9 cellular contexts compared by ENCODE assay signal in the genomic region with DNA sequence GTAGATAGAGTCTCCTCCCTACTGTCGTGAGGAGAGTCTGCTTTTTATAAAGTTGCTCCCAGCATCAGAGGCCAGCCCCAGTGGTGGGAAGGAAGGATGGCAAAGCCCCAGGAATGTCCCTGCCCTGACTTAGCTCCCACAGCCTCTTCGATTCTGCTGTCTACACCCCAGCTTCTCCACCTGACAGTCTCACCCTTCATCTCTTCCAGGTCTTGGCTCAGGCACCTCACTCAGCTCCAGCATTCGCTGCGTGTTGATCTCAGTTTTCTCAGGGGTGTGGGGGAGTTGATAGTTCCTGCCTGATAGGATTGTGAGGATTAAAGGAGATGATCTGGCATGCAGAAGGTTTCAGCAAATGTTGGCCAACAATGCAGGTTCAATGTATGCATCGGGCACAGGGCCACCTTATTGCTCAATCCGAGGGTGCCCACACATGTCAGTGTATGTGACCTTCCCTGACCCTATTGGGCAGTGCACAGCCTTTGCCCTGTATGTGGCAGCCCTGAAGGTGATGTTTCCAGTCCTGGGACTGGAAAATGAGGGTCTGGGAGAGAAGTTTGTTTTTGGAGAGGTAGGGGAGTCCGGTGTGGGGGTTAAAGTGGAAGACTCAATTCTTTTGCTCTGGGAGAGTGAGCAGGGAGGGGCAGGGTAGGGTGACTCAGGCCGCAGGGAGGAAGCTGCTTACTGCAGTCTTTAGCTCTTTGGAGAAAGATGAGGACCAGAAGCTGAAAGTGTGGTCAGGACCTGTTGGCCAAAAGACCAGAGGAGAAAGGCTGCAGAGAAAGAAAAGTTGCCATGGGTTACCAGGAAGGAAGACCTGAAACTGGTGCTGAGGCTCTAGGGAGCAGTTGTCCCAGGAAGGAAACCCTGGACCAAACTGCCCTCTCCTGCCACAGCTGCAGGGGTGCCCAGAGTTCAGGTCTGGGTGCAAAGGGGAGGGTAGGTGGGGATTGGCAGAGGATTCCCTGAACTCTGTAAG.
A peak's percentile ranks its signal among the peaks of the same experiment; 100 is the strongest.
DNase-seq lines count a peak whose midpoint lies in the region; ATAC-seq and TF ChIP-seq lines count a peak whose summit lies in the region.
"Had no signal": no experiment of that assay in that cellular context is flagged by ENCODE, and none has a peak within 500 bp of the region (broad histone marks: within the 10 kb centered on the region; RNA-seq: fewer than 3 reads in every experiment).

No MANE protein-coding gene starts in this region.

- peaks cover 4% of the 10 kb centered on the region for H3K4me1 Mint-ChIP-seq in activated CD4-positive, alpha-beta T cell treated with anti-CD3 and anti-CD28 coated beads for 36 hours

- in situ Hi-C loops in brain microvascular endothelial cell (cut with HindIII; ENCODE audit: low pct_ligation_motif_present, low sequenced_read_pairs): no loop called here

- H3K4me3 Mint-ChIP-seq in activated CD4-positive, alpha-beta T cell treated with anti-CD3 and anti-CD28 coated beads for 36 hours: no peak overlapping the region

- CTCF ChIA-PET in AG04450 (lab: Charles Lee): interaction anchor here (0.9 to 1.8 kb wide), 4 partner anchors 10 to 341 kb away, joined by 3 to 8 read pairs (median 6); a partner anchor contains a TSS
- CTCF ChIA-PET in activated CD4-positive, alpha-beta T cell treated with anti-CD3 and anti-CD28 coated beads for 36 hours (lab: Charles Lee): interaction anchor here (0.5 to 1.0 kb wide), 2 partner anchors 43 to 111 kb away, joined by 4 read pairs; no protein-coding TSS in a partner anchor

- H3K9me3 ChIP-seq in AG04450 (ENCODE audit: control insufficient read depth, insufficient read depth, low read length): peaks cover 3% of the 10 kb centered on the region; the same call in 1 of the 2 replicates
- H3K9me3 ChIP-seq in mesenchymal stem cell (ENCODE audit: control insufficient read depth, low read length): no peaks in the 10 kb centered on the region

- H3K36me3 ChIP-seq in brain microvascular endothelial cell (replicated peaks): no peaks in the 10 kb centered on the region
- no peaks in the 10 kb centered on the region for H3K36me3 ChIP-seq in mesenchymal stem cell (ENCODE audit: control insufficient read depth in 1 of 2, insufficient read depth in 2 of 2, low read depth in 1 of 2, low read length in 2 of 2)

- H3K27me3 ChIP-seq in AG04450 (ENCODE audit: control insufficient read depth, insufficient read depth, low read length) (no peaks in the 10 kb centered on the region), brain microvascular endothelial cell (replicated peaks) (no peaks in the 10 kb centered on the region), mesenchymal stem cell (ENCODE audit: control insufficient read depth in 1 of 2, insufficient read depth in 1 of 2, low read length in 2 of 2) (no peaks in the 10 kb centered on the region)

- TF ChIP-seq CTCF in AG04450 (IDR thresholded peaks at IDR 0.05; ENCODE audit: low read depth, low read length) (no peak), brain microvascular endothelial cell (IDR thresholded peaks at IDR 0.05; ENCODE audit: low read depth, low read length, missing control alignments) (no peak)

- H2BK15ac ChIP-seq in mesenchymal stem cell (ENCODE audit: low read depth, poor library complexity, severe bottlenecking): peak overlapping the region; percentile 44

- H3K27ac ChIP-seq in AG04450 (ENCODE audit: low read depth, low read length) (peak overlapping the region; percentile 96), brain microvascular endothelial cell (peak overlapping the region; percentile 64), mesenchymal stem cell (ENCODE audit: low read length, poor library complexity, severe bottlenecking) (peak overlapping the region; percentile 58)

- H3K23ac ChIP-seq in mesenchymal stem cell (ENCODE audit: low read length in 2 of 2): peak overlapping the region in 1 of 2 experiments; percentile 4

- peak overlapping the region; percentile 41 for H3K9ac ChIP-seq in mesenchymal stem cell (ENCODE audit: low read length)

- no peaks in the 10 kb centered on the region for H3K79me1 ChIP-seq in mesenchymal stem cell (replicated peaks; ENCODE audit: low read length, poor library complexity, severe bottlenecking)

- H4K8ac ChIP-seq in mesenchymal stem cell (ENCODE audit: low read length): peak overlapping the region; percentile 74

- H4K91ac ChIP-seq in mesenchymal stem cell (ENCODE audit: low read length): peak overlapping the region; percentile 94

- POLR2A ChIA-PET in AG04450 (lab: Yijun Ruan, JAX): interaction anchor here (0.5 to 3.5 kb wide), 9 partner anchors 9 to 397 kb away, joined by 3 to 30 read pairs (median 4); no protein-coding TSS in a partner anchor
- POLR2A ChIA-PET in activated CD4-positive, alpha-beta T cell treated with anti-CD3 and anti-CD28 coated beads for 36 hours (lab: Charles Lee): no interaction called here

- H3K4me2 ChIP-seq in mesenchymal stem cell (ENCODE audit: low read length, poor library complexity, severe bottlenecking): no peak overlapping the region

- no peaks in the 10 kb centered on the region for H3K27me3 Mint-ChIP-seq in activated CD4-positive, alpha-beta T cell treated with anti-CD3 and anti-CD28 coated beads for 36 hours

- no peaks in the 10 kb centered on the region for H3K9me3 Mint-ChIP-seq in activated CD4-positive, alpha-beta T cell treated with anti-CD3 and anti-CD28 coated beads for 36 hours (ENCODE audit: low read depth)

- no peak for DNase-seq in AG04450 (ENCODE audit: low read depth, low spot score)
- peak; percentile 84 for DNase-seq in M059J (ENCODE audit: low read depth)
- DNase-seq in brain microvascular endothelial cell: peak; percentile 47
- DNase-seq in mesenchymal stem cell: peak; percentile 64
- no peak for DNase-seq in COR-L47 (lab: John Stamatoyannopoulos, UW)
- no peak for DNase-seq in activated naive CD4-positive, alpha-beta T cell treated with Interleukin-2 at 50 U/mL for 16 hours
- DNase-seq in activated CD4-positive, alpha-beta T cell treated with anti-CD3 and anti-CD28 coated beads for 36 hours: no peak
- DNase-seq: activated naive CD4-positive, alpha-beta T cell treated with anti-CD3 and anti-CD28 coated beads, Interleukin-2, amount 50 U/mL, for 16 hours had no signal

- no peak overlapping the region for H3K27ac Mint-ChIP-seq in activated CD4-positive, alpha-beta T cell treated with anti-CD3 and anti-CD28 coated beads for 36 hours

- peak overlapping the region; percentile 47 for H2AK5ac ChIP-seq in mesenchymal stem cell (ENCODE audit: low read length, severe bottlenecking)

- intact Hi-C loops in activated CD4-positive, alpha-beta T cell treated with anti-CD3 and anti-CD28 coated beads for 36 hours (cut with DNase I, micrococcal nuclease): no loop called here

- peak overlapping the region; percentile 50 to 88 for H3K18ac ChIP-seq in mesenchymal stem cell (ENCODE audit: low read depth in 1 of 2, low read length in 2 of 2)

- H2AFZ ChIP-seq in mesenchymal stem cell (ENCODE audit: low read depth, low read length): no peak overlapping the region

- peaks cover 31% of the 10 kb centered on the region for H3K4me1 ChIP-seq in mesenchymal stem cell (ENCODE audit: control insufficient read depth, insufficient read depth, low read depth, low read length)

- H3K4ac ChIP-seq in mesenchymal stem cell (ENCODE audit: low read depth in 1 of 2, low read length in 2 of 2): peak overlapping the region; percentile 29 to 86

- 58% methylated on average over 8 of the region's 8 CpGs for WGBS in mesenchymal stem cell

- no peaks in the 10 kb centered on the region for H3K36me3 Mint-ChIP-seq in activated CD4-positive, alpha-beta T cell treated with anti-CD3 and anti-CD28 coated beads for 36 hours (ENCODE audit: low read depth)

- no peak overlapping the region for H3K4me3 ChIP-seq in AG04450 (ENCODE audit: low read depth, low read length)
- no peak overlapping the region for H3K4me3 ChIP-seq in brain microvascular endothelial cell (ENCODE audit: low read depth, low read length)
- H3K4me3 ChIP-seq in mesenchymal stem cell (ENCODE audit: insufficient read depth in 1 of 2, low read depth in 1 of 2, low read length in 2 of 2): peak overlapping the region in 1 of 2 experiments; percentile 60

- peak overlapping the region in 1 of 2 experiments; percentile 58 for H3K14ac ChIP-seq in mesenchymal stem cell (ENCODE audit: low read length in 2 of 2)

- peak overlapping the region; percentile 76 to 86 for H2BK12ac ChIP-seq in mesenchymal stem cell (ENCODE audit: low read length in 2 of 2)

- H2BK5ac ChIP-seq in mesenchymal stem cell (ENCODE audit: low read depth, low read length, poor library complexity, severe bottlenecking): no peak overlapping the region

- peak overlapping the region; percentile 51 for H2BK120ac ChIP-seq in mesenchymal stem cell (ENCODE audit: low read depth, low read length)

- no peak for ATAC-seq in HG02938 (IDR thresholded peaks at IDR 0.05; ENCODE audit: unreplicated experiment)
- ATAC-seq in activated CD4-positive, alpha-beta T cell treated with anti-CD3 and anti-CD28 coated beads for 36 hours: no peak

Comparison
In these comparisons a context has a peak if more than half of its experiments do, and no peak if none do; other contexts are left out.
1. DNase-seq: peak in M059J (single experiment), brain microvascular endothelial cell (single experiment) and mesenchymal stem cell (single experiment); none in AG04450 (single experiment), COR-L47 (single experiment), activated naive CD4-positive, alpha-beta T cell treated with Interleukin-2 at 50 U/mL for 16 hours (single experiment) and activated CD4-positive, alpha-beta T cell treated with anti-CD3 and anti-CD28 coated beads for 36 hours (single experiment).
2. Peak in every context shown above with its lines, with median percentiles within 50 percentile points of each other: H3K27ac ChIP-seq.